8 cellular contexts compared by ENCODE assay signal in the genomic region with DNA sequence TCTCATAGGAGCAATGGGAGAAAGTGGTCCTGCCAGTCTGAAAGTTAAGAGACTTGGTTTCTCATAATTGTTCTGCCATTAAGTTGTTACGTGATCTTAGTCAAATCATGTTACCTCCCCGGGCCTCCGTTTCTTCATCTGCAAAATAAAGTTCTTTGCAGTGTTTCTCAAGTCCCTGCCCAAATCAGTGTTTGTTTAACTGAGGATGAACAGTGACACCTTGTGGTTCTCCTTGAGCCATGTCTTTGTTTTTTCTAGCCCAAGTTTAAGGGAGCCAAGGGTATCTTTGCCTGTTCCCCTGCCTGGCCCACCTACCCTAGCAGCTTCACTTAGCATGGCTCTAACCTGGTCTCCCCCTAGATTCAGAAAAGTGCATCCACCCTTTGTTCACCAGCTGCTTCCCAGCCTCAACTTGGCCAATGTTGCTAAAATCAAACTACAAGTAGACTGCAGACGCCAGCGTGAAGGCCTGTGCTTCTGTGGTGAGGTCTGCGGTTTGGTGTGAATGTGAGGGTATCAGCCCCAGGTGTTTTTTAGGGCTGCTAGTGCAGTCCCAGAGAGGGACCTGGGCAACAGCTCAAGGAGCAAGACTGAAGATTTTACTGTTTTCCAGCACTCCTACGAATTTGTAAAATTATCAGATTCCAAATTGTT. TPM values are rescaled to one million over a fixed set of nuclear protein-coding genes. Genes with fewer than 3 reads are reported as not detected.
DNase-seq lines count a peak whose midpoint lies in the region; ATAC-seq, FAIRE-seq and TF ChIP-seq lines count a peak whose summit lies in the region.

No MANE protein-coding gene starts in this region.

- H3K27me3 Mint-ChIP-seq in T-helper 17 cell = peaks cover 20% of the 10 kb centered on the region

- H3K4me3 ChIP-seq in GM12864 (ENCODE audit: low read depth, low read length) (no peak overlapping the region), LNCaP clone FGC (ENCODE audit: low read depth, low read length) (no peak overlapping the region)

- H3K4me3 Mint-ChIP-seq in T-helper 17 cell = no peak overlapping the region

- TF ChIP-seq CTCF in GM12864 (IDR thresholded peaks at IDR 0.05; ENCODE audit: low read depth, low read length, missing control alignments) (peak; percentile 66), LNCaP clone FGC (IDR thresholded peaks at IDR 0.05; ENCODE audit: control insufficient read depth, extremely low read depth, insufficient read depth) (peak; percentile 91)

- H3K4me1 Mint-ChIP-seq in T-helper 17 cell = peaks cover 2% of the 10 kb centered on the region

- DNase-seq in A172 (ENCODE audit: low spot score) (peak; percentile 48), GM12864 (ENCODE audit: low read depth) (no peak), LNCaP clone FGC (ENCODE audit: low read depth) (peak; percentile 37), glomerular endothelial cell (ENCODE audit: extremely low read depth, low read depth, low spot score) (peak; percentile 71), pulmonary artery endothelial cell (ENCODE audit: low read depth, low spot score) (peak; percentile 64), T-helper 17 cell (no peak)
- DNase-seq in activated effector memory CD4-positive, alpha-beta T cell treated with Interleukin-2 at 50 U/mL for 16 hours = no peak

- no peaks in the 10 kb centered on the region for H3K36me3 Mint-ChIP-seq in T-helper 17 cell (ENCODE audit: low read depth)

- no peak for ATAC-seq in T-helper 17 cell

- FAIRE-seq in TTC549 (lab: Jason Lieb, UNC) = peak; percentile 84

- H3K27ac Mint-ChIP-seq in T-helper 17 cell = no peak overlapping the region

- H3K9me3 ChIP-seq in T-helper 17 cell (ENCODE audit: control insufficient read depth, low read length, poor library complexity, severe bottlenecking) = no peaks in the 10 kb centered on the region

RNA-seq across cellular contexts. Expression of gene FZD4, which starts 35.5 kb away (rescaled TPM):
- 2.0 and 2.8 TPM in 2 replicates for total RNA-seq in A172 (2014; rRNA removed; shearing (Covaris generic))
- total RNA-seq in glomerular endothelial cell = 103 and 107 TPM in 2 replicates
- 167 and 199 TPM in 2 replicates for total RNA-seq in pulmonary artery endothelial cell
- total RNA-seq in T-helper 17 cell = under 1 TPM in 1 of 2 donors, not detected in 1; 0.02 TPM

Comparison
In these comparisons a context has a peak if more than half of its experiments do, and no peak if none do; other contexts are left out.
1. DNase-seq: peak in A172 (single experiment), LNCaP clone FGC (single experiment), glomerular endothelial cell (single experiment) and pulmonary artery endothelial cell (single experiment); none in GM12864 (single experiment), activated effector memory CD4-positive, alpha-beta T cell treated with Interleukin-2 at 50 U/mL for 16 hours (single experiment) and T-helper 17 cell (0 of 3).
2. RNA of gene FZD4, which starts 35.5 kb away (total RNA-seq): 167 to 199 TPM in pulmonary artery endothelial cell and 103 to 107 TPM in glomerular endothelial cell; 2.0 to 2.8 TPM in A172 and 0.02 TPM in T-helper 17 cell; every median in the first group is over 10 times any median in the second.